ENCODE assay signal across 8 cellular contexts in genomic region chr17:39927101-39927927, GRCh38. TPM values are rescaled to one million over a fixed set of nuclear protein-coding genes. Genes with fewer than 3 reads are reported as not detected.
A peak's percentile ranks its signal among the peaks of the same experiment; 100 is the strongest.
DNase-seq lines count a peak whose midpoint lies in the region; ATAC-seq and TF ChIP-seq lines count a peak whose summit lies in the region.

Gene LRRC3C (plus strand): TSS chr17:39927732. CDS start chr17:39941524, 13,792 bp downstream.
Gene ORMDL3 (minus strand): TSS chr17:39927601. CDS start chr17:39924203, 3,398 bp downstream.

- H3K4me3 ChIP-seq in HUES48 (ENCODE audit: low read depth, low read length), result peak within 1 kb of the TSS; percentile 89
- peak within 1 kb of the TSS; percentile 87 for H3K4me3 ChIP-seq in NT2/D1 (ENCODE audit: insufficient read length, low read depth)
- H3K4me3 ChIP-seq in endodermal cell (ENCODE audit: low read length), result peak within 1 kb of the TSS; percentile 82

- peaks cover 14% of the 10 kb centered on the region for H3K36me3 Mint-ChIP-seq in endodermal cell (ENCODE audit: low read depth)

- TF ChIP-seq CTCF in endodermal cell (conservative IDR thresholded peaks at IDR 0.05), result no peak

- H3K27ac Mint-ChIP-seq in endodermal cell, result peak within 1 kb of the TSS; percentile 94

- peaks cover 23% of the 10 kb centered on the region for H3K4me1 ChIP-seq in HUES48 (ENCODE audit: control insufficient read depth, insufficient read depth, low read length)
- peaks cover 27% of the 10 kb centered on the region for H3K4me1 ChIP-seq in NT2/D1 (ENCODE audit: insufficient read depth, insufficient read length)
- no peaks in the 10 kb centered on the region for H3K4me1 ChIP-seq in endodermal cell (ENCODE audit: control insufficient read depth, insufficient read depth, low read length)

- DNase-seq in COLO668 (lab: John Stamatoyannopoulos, UW; ENCODE audit: unreplicated experiment) (peak; percentile 86), NT2/D1 (ENCODE audit: low read depth, low spot score) (peak; percentile 81), endodermal cell (peak; percentile 99), mesenteric fat pad (ENCODE audit: low spot score) (peak; percentile 99)
- peak; percentile 70 for DNase-seq in activated CD8-positive, alpha-beta memory T cell treated with anti-CD3 and anti-CD28 coated beads, Interleukin-2, amount 50 U/mL, for 24 hours (ENCODE audit: extremely low read depth)
- DNase-seq in stimulated activated CD8-positive, alpha-beta memory T cell treated with anti-CD3 and anti-CD28 coated beads, Interleukin-15, amount 100 ng/mL, for 1 hour (ENCODE audit: low read depth), result peak; percentile 83

- H3K27me3 ChIP-seq in HUES48 (ENCODE audit: control insufficient read depth, insufficient read depth, low read length) (no peaks in the 10 kb centered on the region), NT2/D1 (ENCODE audit: insufficient read depth, insufficient read length) (no peaks in the 10 kb centered on the region), endodermal cell (ENCODE audit: control insufficient read depth, insufficient read depth, low read length, poor library complexity, severe bottlenecking) (no peaks in the 10 kb centered on the region)

- peak; percentile 58 for ATAC-seq in GM21367 (IDR thresholded peaks at IDR 0.05; ENCODE audit: unreplicated experiment)

- H3K4me3 Mint-ChIP-seq in endodermal cell, result peak within 1 kb of the TSS; percentile 70

- peaks cover 26% of the 10 kb centered on the region for H3K4me1 Mint-ChIP-seq in endodermal cell

- H3K9me3 ChIP-seq in HUES48 (ENCODE audit: control insufficient read depth, insufficient read depth, low read length), result no peaks in the 10 kb centered on the region
- H3K9me3 ChIP-seq in NT2/D1 (ENCODE audit: insufficient read depth, low read length), result no peaks in the 10 kb centered on the region
- no peaks in the 10 kb centered on the region for H3K9me3 ChIP-seq in endodermal cell (ENCODE audit: control insufficient read depth, low read length)

- H3K9ac ChIP-seq in HUES48 (ENCODE audit: low read depth, low read length) (peak within 1 kb of the TSS; percentile 62; the same call in 1 of the 2 replicates), NT2/D1 (ENCODE audit: insufficient read length, low read depth) (peak within 1 kb of the TSS; percentile 88), endodermal cell (ENCODE audit: extremely low read depth, low read length, poor library complexity, severe bottlenecking) (peak within 1 kb of the TSS; percentile 69)

- peaks cover 18% of the 10 kb centered on the region for H3K36me3 ChIP-seq in HUES48 (ENCODE audit: control insufficient read depth, insufficient read depth, low read length)
- H3K36me3 ChIP-seq in NT2/D1 (ENCODE audit: insufficient read depth, insufficient read length, low read length), result peaks cover 30% of the 10 kb centered on the region
- peaks cover 17% of the 10 kb centered on the region for H3K36me3 ChIP-seq in endodermal cell (ENCODE audit: control insufficient read depth, insufficient read depth, low read length)

- no peaks in the 10 kb centered on the region for H3K9me3 Mint-ChIP-seq in endodermal cell

- H3K27ac ChIP-seq in HUES48 (ENCODE audit: low read depth, low read length) (peak within 1 kb of the TSS; percentile 91), endodermal cell (ENCODE audit: low read depth, low read length) (peak within 1 kb of the TSS; percentile 69)

- 1% methylated on average over 29 to 71 of the region's 72 CpGs for WGBS in endodermal cell (ENCODE audit: insufficient coverage in 1 of 2, insufficient read length in 1 of 2), 2 experiments

- no peaks in the 10 kb centered on the region for H3K27me3 Mint-ChIP-seq in endodermal cell (ENCODE audit: insufficient read depth)

RNA-seq across cellular contexts. Expression of gene LRRC3C, which starts in this region (rescaled TPM):
- total RNA-seq in endodermal cell (not detected), mesenteric fat pad (not detected)
- polyA plus RNA-seq in endodermal cell (2013, experiment 1 of 2), result not detected
- polyA plus RNA-seq in endodermal cell (2013, experiment 2 of 2), result not detected

RNA-seq across cellular contexts. Expression of gene ORMDL3, which starts in this region (rescaled TPM):
- total RNA-seq in endodermal cell (10 to 100 TPM; 77.7 to 83.8 TPM), mesenteric fat pad (191 TPM)
- polyA plus RNA-seq in endodermal cell (2013, experiment 1 of 2), result 56.1 TPM
- polyA plus RNA-seq in endodermal cell (2013, experiment 2 of 2), result 46.6 TPM

Comparison
In these comparisons a context has a peak if more than half of its experiments do, and no peak if none do; other contexts are left out.
1. Peak in every context shown above with its lines: DNase-seq, ATAC-seq, H3K4me3 ChIP-seq and H3K27ac ChIP-seq.